Comparison of ENCODE assay signal across 30 cellular contexts in genomic region chr14:89775161-89775560, GRCh38.
"Had no signal": no experiment of that assay in that cellular context is flagged by ENCODE, and none has a peak within 500 bp of the region (broad histone marks: within the 10 kb centered on the region; RNA-seq: fewer than 3 reads in every experiment).

No MANE protein-coding gene starts in this region.

- H3K4me1 ChIP-seq: adrenal gland, tibial artery had no signal

- H3K27ac Mint-ChIP-seq: activated naive CD4-positive, alpha-beta T cell treated with anti-CD3 and anti-CD28 coated beads for 36 hours; activated naive CD8-positive, alpha-beta T cell treated with anti-CD3 and anti-CD28 coated beads for 36 hours; activated T-helper 1 cell treated with anti-CD3 and anti-CD28 coated beads, Interleukin-12 subunit alpha, Interleukin-12 subunit beta, Interleukin-2, Interleukin-4 antibody, amounts not matched to agents 30 ng/mL and 10 ng/mL and 1 ng/mL, durations not matched to agents 14 hours and 24 hours and 36 hours; mesothelial cell of epicardium; naive B cell; nephron progenitor cell; T-helper 1 cell treated with Interleukin-12 subunit alpha and Interleukin-12 subunit beta and Interleukin-4 antibody, amounts not matched to agents 30 μg/mL and 1 μg/mL, for 36 hours had no signal

- H3K4me3 ChIP-seq: adrenal gland, body of pancreas, spleen, suprapubic skin, tibial artery, upper lobe of right lung had no signal

- ATAC-seq: activated CD4-positive, CD25-positive, alpha-beta regulatory T cell treated with anti-CD3 and anti-CD28 coated beads, Interleukin-2, amount 50 U/mL, for 24 hours; body of pancreas; left cardiac atrium; left ventricle myocardium superior; upper lobe of right lung had no signal

- H3K27ac ChIP-seq: adrenal gland, body of pancreas, suprapubic skin, tibial artery, upper lobe of right lung, WERI-Rb-1 had no signal

- H3K27me3 Mint-ChIP-seq: activated naive CD8-positive, alpha-beta T cell treated with anti-CD3 and anti-CD28 coated beads for 36 hours had no signal

- H3K9me3 Mint-ChIP-seq: activated naive CD4-positive, alpha-beta T cell treated with anti-CD3 and anti-CD28 coated beads for 36 hours; activated naive CD8-positive, alpha-beta T cell treated with anti-CD3 and anti-CD28 coated beads for 36 hours; activated T-helper 1 cell treated with anti-CD3 and anti-CD28 coated beads, Interleukin-12 subunit alpha, Interleukin-12 subunit beta, Interleukin-2, Interleukin-4 antibody, amounts not matched to agents 30 ng/mL and 10 ng/mL and 1 ng/mL, durations not matched to agents 14 hours and 24 hours and 36 hours; naive B cell; nephron progenitor cell; T-helper 1 cell treated with Interleukin-12 subunit alpha and Interleukin-12 subunit beta and Interleukin-4 antibody, amounts not matched to agents 30 μg/mL and 1 μg/mL, for 36 hours had no signal

- DNase-seq: activated CD4-positive, alpha-beta T cell treated with anti-CD3 and anti-CD28 coated beads for 48 hours; activated CD4-positive, alpha-beta T cell treated with anti-CD3 and anti-CD28 coated beads, Interleukin-2, amount 50 U/mL, for 48 hours; activated CD8-positive, alpha-beta memory T cell treated with anti-CD3 and anti-CD28 coated beads for 24 hours; activated effector memory CD4-positive, alpha-beta T cell treated with anti-CD3 and anti-CD28 coated beads, Interleukin-2, amount 50 U/mL, for 16 hours; activated naive CD4-positive, alpha-beta T cell treated with anti-CD3 and anti-CD28 coated beads for 36 hours; activated naive CD8-positive, alpha-beta T cell treated with anti-CD3 and anti-CD28 coated beads for 36 hours; adrenal gland; aorta; body of pancreas; effector CD8-positive, alpha-beta T cell; erythroblast; foreskin fibroblast; left cardiac atrium; left ventricle myocardium superior; naive B cell; nephron progenitor cell; nucleus accumbens; posterior cingulate gyrus; right cardiac atrium; spleen; stimulated activated naive CD4-positive, alpha-beta T cell; T-helper 9 cell; tibial artery; upper lobe of right lung; WERI-Rb-1 had no signal

- H3K27me3 ChIP-seq: adrenal gland, body of pancreas, spleen, suprapubic skin, tibial artery, upper lobe of right lung had no signal

- H3K4me3 Mint-ChIP-seq: activated naive CD4-positive, alpha-beta T cell treated with anti-CD3 and anti-CD28 coated beads for 36 hours; activated naive CD8-positive, alpha-beta T cell treated with anti-CD3 and anti-CD28 coated beads for 36 hours; activated T-helper 1 cell treated with anti-CD3 and anti-CD28 coated beads, Interleukin-12 subunit alpha, Interleukin-12 subunit beta, Interleukin-2, Interleukin-4 antibody, amounts not matched to agents 30 ng/mL and 10 ng/mL and 1 ng/mL, durations not matched to agents 14 hours and 24 hours and 36 hours; mesothelial cell of epicardium; naive B cell; nephron progenitor cell; T-helper 1 cell treated with Interleukin-12 subunit alpha and Interleukin-12 subunit beta and Interleukin-4 antibody, amounts not matched to agents 30 μg/mL and 1 μg/mL, for 36 hours had no signal

- H3K9me3 ChIP-seq: adrenal gland, body of pancreas, spleen, suprapubic skin, tibial artery, upper lobe of right lung had no signal

- H3K36me3 ChIP-seq: adrenal gland, spleen, suprapubic skin, tibial artery, upper lobe of right lung, WERI-Rb-1 had no signal

- H3K36me3 Mint-ChIP-seq: activated naive CD8-positive, alpha-beta T cell treated with anti-CD3 and anti-CD28 coated beads for 36 hours; mesothelial cell of epicardium had no signal
